Comparison of ENCODE assay signal across 8 cellular contexts in the genomic region with DNA sequence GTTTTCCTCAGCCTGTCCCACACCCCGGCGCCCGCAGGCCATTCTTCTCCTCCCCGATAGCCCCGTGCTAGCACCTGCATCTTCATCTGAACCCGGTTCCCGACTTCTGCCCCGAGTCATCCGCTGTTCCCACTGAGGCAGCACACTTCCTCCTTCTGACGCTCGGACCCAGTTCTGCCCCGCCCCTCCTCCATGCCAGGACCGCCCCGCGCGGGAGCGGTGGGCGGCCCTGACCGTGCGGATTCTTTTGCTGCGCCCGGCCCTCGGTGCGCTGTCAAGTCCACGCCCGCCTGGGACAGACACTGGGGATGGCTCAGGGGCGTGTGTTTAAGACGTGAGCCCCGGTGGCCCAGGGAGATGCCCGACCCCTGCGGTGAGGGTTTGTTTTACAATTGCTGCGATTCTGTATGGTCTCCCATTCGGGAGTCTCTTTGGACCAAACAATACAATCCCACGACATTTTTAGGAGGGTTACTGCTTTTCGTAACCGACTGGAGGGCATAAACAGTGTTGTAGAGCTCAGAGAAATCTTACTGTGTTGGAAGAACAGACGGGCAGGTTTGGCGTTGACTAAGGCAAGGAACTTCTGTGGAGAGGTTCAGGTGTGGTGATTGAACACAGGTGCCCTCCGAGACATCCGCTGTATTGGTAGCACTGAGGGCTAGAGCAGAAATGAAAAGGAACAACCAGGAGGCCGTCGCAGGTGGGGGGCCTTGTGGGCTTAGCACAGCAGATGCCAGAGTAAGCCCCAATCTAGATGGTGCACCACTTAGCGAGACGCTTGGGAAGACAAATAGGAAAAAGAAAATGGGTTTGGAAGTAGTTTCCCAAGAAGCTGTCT. TPM values are rescaled to one million over a fixed set of nuclear protein-coding genes. Genes with fewer than 3 reads are reported as not detected.
DNase-seq lines count a peak whose midpoint lies in the region; ATAC-seq and TF ChIP-seq lines count a peak whose summit lies in the region.

No MANE protein-coding gene starts in this region.

- no peaks in the 10 kb centered on the region for H3K9me3 Mint-ChIP-seq in CD14-positive monocyte
- no peaks in the 10 kb centered on the region for H3K9me3 Mint-ChIP-seq in effector memory CD8-positive, alpha-beta T cell

- peaks cover 0 to 2% (median 0%) of the 10 kb centered on the region in 3 donors for H3K27me3 Mint-ChIP-seq in CD14-positive monocyte (ENCODE audit: low read depth in 3 of 3)
- H3K27me3 Mint-ChIP-seq in effector memory CD8-positive, alpha-beta T cell: no peaks in the 10 kb centered on the region

- ATAC-seq in HG03432 (IDR thresholded peaks at IDR 0.05; ENCODE audit: unreplicated experiment): peak; percentile 71
- peak; percentile 54 for ATAC-seq in effector memory CD8-positive, alpha-beta T cell (replicated peaks)

- peak overlapping the region; percentile 97 to 99 for H3K4me3 Mint-ChIP-seq in CD14-positive monocyte
- peak overlapping the region; percentile 95 to 99 for H3K4me3 Mint-ChIP-seq in effector memory CD8-positive, alpha-beta T cell

- no peak for TF ChIP-seq CTCF in CD14-positive monocyte (IDR thresholded peaks at IDR 0.05)

- peak overlapping the region; percentile 98 to 100 (median 99) for H3K27ac Mint-ChIP-seq in CD14-positive monocyte
- peak overlapping the region; percentile 97 to 100 for H3K27ac Mint-ChIP-seq in effector memory CD8-positive, alpha-beta T cell

- peaks cover 11 to 22% of the 10 kb centered on the region in 2 donors for H3K36me3 Mint-ChIP-seq in CD14-positive monocyte
- peaks cover 25% of the 10 kb centered on the region for H3K36me3 Mint-ChIP-seq in effector memory CD8-positive, alpha-beta T cell (ENCODE audit: insufficient read depth)

- intact Hi-C loops in CD14-positive monocyte (cut with micrococcal nuclease): loop anchor here (2.0 to 10.0 kb wide), 2 partner anchors 97 to 99 kb away; partner anchors contain the start of genes KIF9 (in 2 of the 2) and KLHL18 (in 2 of the 2)

- peaks cover 57% of the 10 kb centered on the region for H3K4me1 Mint-ChIP-seq in CD14-positive monocyte
- peaks cover 48 to 51% of the 10 kb centered on the region in 2 donors for H3K4me1 Mint-ChIP-seq in effector memory CD8-positive, alpha-beta T cell (ENCODE audit: low read depth in 2 of 2)

- peak; percentile 86 for DNase-seq in CD14-positive monocyte (ENCODE audit: low spot score)
- peak; percentile 84 for DNase-seq in GM19238 (ENCODE audit: insufficient read length, low spot score)
- peak; percentile 84 for DNase-seq in NCI-H82 (lab: John Stamatoyannopoulos, UW)
- peak; percentile 46 to 52 for DNase-seq in activated CD8-positive, alpha-beta memory T cell treated with anti-CD3 and anti-CD28 coated beads for 4 hours (ENCODE audit: low read depth in 2 of 2)
- peak; percentile 50 to 63 (median 62) for DNase-seq in effector memory CD8-positive, alpha-beta T cell
- peak; percentile 94 for DNase-seq in mesenteric fat pad (ENCODE audit: low spot score)
- peak; percentile 30 for DNase-seq in stimulated activated CD8-positive, alpha-beta memory T cell treated with anti-CD3 and anti-CD28 coated beads, Interleukin-15, amount 100 ng/mL, for 1 hour (ENCODE audit: low read depth)

RNA-seq across cellular contexts. Expression of gene PTPN23, which starts 0.7 kb away (rescaled TPM):
- polyA plus RNA-seq in CD14-positive monocyte: 1 to 10 TPM; 1.2 to 1.3 TPM
- 40.3 TPM for total RNA-seq in mesenteric fat pad

Comparison
In these comparisons a context has a peak if more than half of its experiments do, and no peak if none do; other contexts are left out.
1. Peak in every context shown above with its lines: DNase-seq and ATAC-seq.
2. DNase-seq: peak in every context shown above with its lines; median percentile 94 in mesenteric fat pad; 86 in CD14-positive monocyte; 84 in GM19238; 84 in NCI-H82; 62 in effector memory CD8-positive, alpha-beta T cell; 49 in activated CD8-positive, alpha-beta memory T cell treated with anti-CD3 and anti-CD28 coated beads for 4 hours; 30 in stimulated activated CD8-positive, alpha-beta memory T cell treated with anti-CD3 and anti-CD28 coated beads, Interleukin-15, amount 100 ng/mL, for 1 hour.